ENCODE assay signal across 27 cellular contexts in genomic region chr5:112833971-112834370, GRCh38.
"Had no signal": no experiment of that assay in that cellular context is flagged by ENCODE, and none has a peak within 500 bp of the region (broad histone marks: within the 10 kb centered on the region; RNA-seq: fewer than 3 reads in every experiment).

No MANE protein-coding gene starts in this region.

- H3K27me3 Mint-ChIP-seq: stimulated activated memory B cell treated with anti-CD40 and anti-IgM and Interleukin-4, amounts not matched to agents 10 μg/mL and 1 μg/mL and 100 μg/mL, for 72 hours; stimulated activated naive CD8-positive, alpha-beta T cell treated with anti-CD3 and anti-CD28 coated beads, Interleukin-15, amount 100 ng/mL, for 72 hours; stimulated activated naive CD8-positive, alpha-beta T cell treated with anti-CD3 and anti-CD28 coated beads, Interleukin-15, Interleukin-2, amounts not matched to agents 100 ng/mL and 50 ng/mL, for 24 hours; type B pancreatic cell had no signal

- H3K9me3 Mint-ChIP-seq: stimulated activated effector memory CD8-positive, alpha-beta T cell treated with anti-CD3 and anti-CD28 coated beads, Interleukin-12 subunit alpha, Interleukin-12 subunit beta, amount 100 ng/mL, for 72 hours; stimulated activated memory B cell treated with anti-CD40 and anti-IgM and Interleukin-4, amounts not matched to agents 10 μg/mL and 1 μg/mL and 100 μg/mL, for 72 hours; stimulated activated naive CD8-positive, alpha-beta T cell treated with anti-CD3 and anti-CD28 coated beads, Interleukin-15, amount 100 ng/mL, for 72 hours; stimulated activated naive CD8-positive, alpha-beta T cell treated with anti-CD3 and anti-CD28 coated beads, Interleukin-15, Interleukin-2, amounts not matched to agents 100 ng/mL and 50 ng/mL, for 24 hours; type B pancreatic cell had no signal

- H3K36me3 ChIP-seq: uterus had no signal

- ATAC-seq: stimulated activated effector memory CD8-positive, alpha-beta T cell treated with anti-CD3 and anti-CD28 coated beads, Interleukin-12 subunit alpha, Interleukin-12 subunit beta, amount 100 ng/mL, for 72 hours; stimulated activated memory B cell treated with anti-CD40 and anti-IgM and Interleukin-4, amounts not matched to agents 10 μg/mL and 1 μg/mL and 100 μg/mL, for 72 hours; stimulated activated naive CD8-positive, alpha-beta T cell treated with anti-CD3 and anti-CD28 coated beads, Interleukin-15, amount 100 ng/mL, for 72 hours; stimulated activated naive CD8-positive, alpha-beta T cell treated with anti-CD3 and anti-CD28 coated beads, Interleukin-15, Interleukin-2, amounts not matched to agents 100 U/mL and 50 U/mL, for 24 hours; upper lobe of right lung had no signal

- H3K4me3 ChIP-seq: stomach, suprapubic skin, testis, thoracic aorta, thyroid gland, tibial artery, tibial nerve, transverse colon, upper lobe of left lung, upper lobe of right lung, uterus, vagina had no signal

- H3K4me1 ChIP-seq: stomach, suprapubic skin, testis, thyroid gland, tibial artery, tibial nerve, transverse colon, upper lobe of left lung, upper lobe of right lung, uterus, vagina had no signal

- DNase-seq: stimulated activated CD4-positive, alpha-beta T cell treated with anti-CD3 and anti-CD28 coated beads, Interleukin-2, amount 100 ng/mL, for 24 hours; stimulated activated CD4-positive, alpha-beta T cell treated with anti-CD3 and anti-CD28 coated beads, Interleukin-2, amount 100 ng/mL, for 48 hours; stimulated activated CD4-positive, alpha-beta T cell treated with anti-CD3 and anti-CD28 coated beads, Interleukin-4, amount 100 ng/mL, for 1 hour; stimulated activated CD4-positive, alpha-beta T cell treated with anti-CD3 and anti-CD28 coated beads, Interleukin-4, amount 100 ng/mL, for 24 hours; stimulated activated CD4-positive, alpha-beta T cell treated with anti-CD3 and anti-CD28 coated beads, Interleukin-4, amount 100 ng/mL, for 4 hours; stimulated activated CD8-positive, alpha-beta memory T cell treated with anti-CD3 and anti-CD28 coated beads, Interleukin-4, amount 100 ng/mL, for 48 hours; stimulated activated naive CD4-positive, alpha-beta T cell; stimulated activated naive CD4-positive, alpha-beta T cell treated with Interleukin-2 at 50 U/mL for 16 hours; stimulated activated naive CD8-positive, alpha-beta T cell treated with anti-CD3 and anti-CD28 coated beads, Interleukin-15, amount 100 ng/mL, for 72 hours; stimulated activated naive CD8-positive, alpha-beta T cell treated with anti-CD3 and anti-CD28 coated beads, Interleukin-15, Interleukin-2, amounts not matched to agents 100 U/mL and 50 U/mL, for 24 hours; stomach; substantia nigra; testis; thyroid gland; tibial artery; transverse colon; upper lobe of left lung; upper lobe of right lung; uterus had no signal

- H3K27ac ChIP-seq: stomach, suprapubic skin, testis, thoracic aorta, thyroid gland, tibial artery, tibial nerve, transverse colon, upper lobe of left lung, upper lobe of right lung, uterus, vagina had no signal

- H3K9me3 ChIP-seq: stomach, suprapubic skin, testis, thoracic aorta, thyroid gland, tibial artery, tibial nerve, transverse colon, upper lobe of left lung, upper lobe of right lung, uterus, vagina had no signal

- H3K27me3 ChIP-seq: stomach, suprapubic skin, testis, thyroid gland, tibial artery, tibial nerve, transverse colon, upper lobe of left lung, upper lobe of right lung, uterus, vagina had no signal

- H3K27ac Mint-ChIP-seq: stimulated activated effector memory CD8-positive, alpha-beta T cell treated with anti-CD3 and anti-CD28 coated beads, Interleukin-12 subunit alpha, Interleukin-12 subunit beta, amount 100 ng/mL, for 72 hours; stimulated activated memory B cell treated with anti-CD40 and anti-IgM and Interleukin-4, amounts not matched to agents 10 μg/mL and 1 μg/mL and 100 μg/mL, for 72 hours; stimulated activated naive CD8-positive, alpha-beta T cell treated with anti-CD3 and anti-CD28 coated beads, Interleukin-15, amount 100 ng/mL, for 72 hours; stimulated activated naive CD8-positive, alpha-beta T cell treated with anti-CD3 and anti-CD28 coated beads, Interleukin-15, Interleukin-2, amounts not matched to agents 100 ng/mL and 50 ng/mL, for 24 hours; type B pancreatic cell had no signal

- H3K4me1 Mint-ChIP-seq: stimulated activated effector memory CD8-positive, alpha-beta T cell treated with anti-CD3 and anti-CD28 coated beads, Interleukin-12 subunit alpha, Interleukin-12 subunit beta, amount 100 ng/mL, for 72 hours; stimulated activated memory B cell treated with anti-CD40 and anti-IgM and Interleukin-4, amounts not matched to agents 10 μg/mL and 1 μg/mL and 100 μg/mL, for 72 hours; stimulated activated naive CD8-positive, alpha-beta T cell treated with anti-CD3 and anti-CD28 coated beads, Interleukin-15, amount 100 ng/mL, for 72 hours had no signal

- H3K4me3 Mint-ChIP-seq: stimulated activated effector memory CD8-positive, alpha-beta T cell treated with anti-CD3 and anti-CD28 coated beads, Interleukin-12 subunit alpha, Interleukin-12 subunit beta, amount 100 ng/mL, for 72 hours; stimulated activated memory B cell treated with anti-CD40 and anti-IgM and Interleukin-4, amounts not matched to agents 10 μg/mL and 1 μg/mL and 100 μg/mL, for 72 hours; stimulated activated naive CD8-positive, alpha-beta T cell treated with anti-CD3 and anti-CD28 coated beads, Interleukin-15, amount 100 ng/mL, for 72 hours; stimulated activated naive CD8-positive, alpha-beta T cell treated with anti-CD3 and anti-CD28 coated beads, Interleukin-15, Interleukin-2, amounts not matched to agents 100 ng/mL and 50 ng/mL, for 24 hours; type B pancreatic cell had no signal
